22 cellular contexts compared by ENCODE assay signal in genomic region chr12:12877789-12878455, GRCh38. TPM values are rescaled to one million over a fixed set of nuclear protein-coding genes. Genes with fewer than 3 reads are reported as not detected.
A peak's percentile ranks its signal among the peaks of the same experiment; 100 is the strongest.
DNase-seq lines count a peak whose midpoint lies in the region; ATAC-seq, FAIRE-seq and TF ChIP-seq lines count a peak whose summit lies in the region.
"Had no signal": no experiment of that assay in that cellular context is flagged by ENCODE, and none has a peak within 500 bp of the region (broad histone marks: within the 10 kb centered on the region; RNA-seq: fewer than 3 reads in every experiment).

No MANE protein-coding gene starts in this region.

- peaks cover 0 to 9% of the 10 kb centered on the region in 2 donors for H3K4me1 ChIP-seq in ascending aorta
- H3K4me1 ChIP-seq: lower lobe of right lung, thyroid gland had no signal

- CTCF ChIA-PET in HEK293T (lab: Yijun Ruan, JAX): interaction anchor here (1.0 to 1.4 kb wide), 4 partner anchors 13 to 93 kb away, joined by 3 read pairs; partner anchors contain the start of gene GPRC5A

- intact Hi-C loops in ascending aorta (cut with DNase I): no loop called here

- no peaks in the 10 kb centered on the region for H3K27me3 Mint-ChIP-seq in mesothelial cell of epicardium (ENCODE audit: low read depth)
- H3K27me3 Mint-ChIP-seq: activated CD8-positive, alpha-beta T cell treated with anti-CD3 and anti-CD28 coated beads for 36 hours; naive thymus-derived CD4-positive, alpha-beta T cell had no signal

- H3K27ac Mint-ChIP-seq in mesothelial cell of epicardium: peak overlapping the region; percentile 44
- H3K27ac Mint-ChIP-seq: activated CD8-positive, alpha-beta T cell treated with anti-CD3 and anti-CD28 coated beads for 36 hours; activated naive CD8-positive, alpha-beta T cell treated with anti-CD3 and anti-CD28 coated beads, Interleukin-2, amount 50 U/mL, for 24 hours; activated T-cell treated with anti-CD3 and anti-CD28 coated beads, Interleukin-2, amount 50 U/mL, for 72 hours; CD8-positive, alpha-beta T cell; naive thymus-derived CD4-positive, alpha-beta T cell had no signal

- H3K27ac ChIP-seq in 22Rv1 (peak overlapping the region; percentile 82), ascending aorta (peak overlapping the region; percentile 49 to 71)
- H3K27ac ChIP-seq: lower lobe of right lung, thyroid gland had no signal

- H3K36me3 ChIP-seq in ascending aorta: no peaks in the 10 kb centered on the region
- H3K36me3 ChIP-seq: lower lobe of right lung, thyroid gland had no signal

- POLR2A ChIA-PET in HEK293T (lab: Yijun Ruan, JAX): interaction anchor here (0.9 to 1.9 kb wide), 3 partner anchors 13 to 91 kb away, joined by 3 to 6 read pairs (median 4); partner anchors contain the start of gene GPRC5A

- DNase-seq in HEK293T (ENCODE audit: extremely low spot score): peak; percentile 35
- peak in 1 of 2 donors; percentile 71 for DNase-seq in ascending aorta (ENCODE audit: low spot score in 2 of 2)
- no peak for DNase-seq in mesothelial cell of epicardium (ENCODE audit: low spot score in 2 of 2, unreplicated experiment in 2 of 2)
- DNase-seq in NCI-H526 (lab: John Stamatoyannopoulos, UW): no peak
- DNase-seq in NCI-H1417 treated with DMSO at 0.1 percent for 48 hours (lab: John Stamatoyannopoulos, UW): no peak
- DNase-seq in RCC 7860 (ENCODE audit: low spot score): no peak
- DNase-seq: activated CD8-positive, alpha-beta T cell treated with anti-CD3 and anti-CD28 coated beads for 36 hours; activated naive CD8-positive, alpha-beta T cell treated with anti-CD3 and anti-CD28 coated beads, Interleukin-2, amount 50 U/mL, for 24 hours; activated T-cell treated with anti-CD3 and anti-CD28 coated beads, Interleukin-2, amount 50 U/mL, for 72 hours; CD8-positive, alpha-beta T cell; GOT3; Karpas-422; lower lobe of right lung; naive thymus-derived CD4-positive, alpha-beta T cell; NCI-H524 treated with DMSO at 0.1 percent for 48 hours; posterior cingulate gyrus; thyroid gland had no signal

- peaks cover 2% of the 10 kb centered on the region for H3K36me3 Mint-ChIP-seq in mesothelial cell of epicardium
- H3K36me3 Mint-ChIP-seq: CD8-positive, alpha-beta T cell; naive thymus-derived CD4-positive, alpha-beta T cell had no signal

- no peaks in the 10 kb centered on the region for H3K9me3 Mint-ChIP-seq in mesothelial cell of epicardium
- H3K9me3 Mint-ChIP-seq: activated CD8-positive, alpha-beta T cell treated with anti-CD3 and anti-CD28 coated beads for 36 hours; activated naive CD8-positive, alpha-beta T cell treated with anti-CD3 and anti-CD28 coated beads, Interleukin-2, amount 50 U/mL, for 24 hours; activated T-cell treated with anti-CD3 and anti-CD28 coated beads, Interleukin-2, amount 50 U/mL, for 72 hours; CD8-positive, alpha-beta T cell; central memory CD8-positive, alpha-beta T cell; naive thymus-derived CD4-positive, alpha-beta T cell had no signal

- H3K9me3 ChIP-seq in ascending aorta: no peaks in the 10 kb centered on the region
- H3K9me3 ChIP-seq: lower lobe of right lung, thyroid gland had no signal

- no peak; the same call in 1 of the 2 replicates for TF ChIP-seq CTCF in 22Rv1 (IDR thresholded peaks at IDR 0.05)
- TF ChIP-seq CTCF in ascending aorta (IDR thresholded peaks at IDR 0.05): no peak
- TF ChIP-seq CTCF in mesothelial cell of epicardium (IDR thresholded peaks at IDR 0.05; ENCODE audit: unreplicated experiment): no peak

- H3K4me3 Mint-ChIP-seq in mesothelial cell of epicardium: no peak overlapping the region
- H3K4me3 Mint-ChIP-seq: activated CD8-positive, alpha-beta T cell treated with anti-CD3 and anti-CD28 coated beads for 36 hours; activated naive CD8-positive, alpha-beta T cell treated with anti-CD3 and anti-CD28 coated beads, Interleukin-2, amount 50 U/mL, for 24 hours; activated T-cell treated with anti-CD3 and anti-CD28 coated beads, Interleukin-2, amount 50 U/mL, for 72 hours; CD8-positive, alpha-beta T cell; central memory CD8-positive, alpha-beta T cell; naive thymus-derived CD4-positive, alpha-beta T cell had no signal

- no peak for ATAC-seq in HG02678 (IDR thresholded peaks at IDR 0.05; ENCODE audit: unreplicated experiment)
- ATAC-seq: activated CD8-positive, alpha-beta T cell treated with anti-CD3 and anti-CD28 coated beads for 36 hours; activated naive CD8-positive, alpha-beta T cell treated with anti-CD3 and anti-CD28 coated beads, Interleukin-2, amount 50 U/mL, for 24 hours; activated T-cell treated with anti-CD3 and anti-CD28 coated beads, Interleukin-2, amount 50 U/mL, for 72 hours; CD8-positive, alpha-beta T cell; naive thymus-derived CD4-positive, alpha-beta T cell had no signal

- no peaks in the 10 kb centered on the region for H3K27me3 ChIP-seq in ascending aorta
- H3K27me3 ChIP-seq: thyroid gland had no signal

- FAIRE-seq in RCC 7860 (lab: Jason Lieb, UNC): no peak
- FAIRE-seq: frontal cortex had no signal

- peaks cover 38% of the 10 kb centered on the region for H3K4me1 Mint-ChIP-seq in mesothelial cell of epicardium

- H3K4me3 ChIP-seq in ascending aorta: no peak overlapping the region
- H3K4me3 ChIP-seq: lower lobe of right lung, smooth muscle cell, thyroid gland had no signal

TF ChIP-seq in HEK293T, 16 proteins besides CTCF, POLR2A, EP300 and RAD21:
- TF ChIP-seq FOXK2 (IDR thresholded peaks at IDR 0.05) (no peak), CTBP1 (IDR thresholded peaks at IDR 0.05; ENCODE audit: borderline replicate concordance) (no peak), LEF1 (IDR thresholded peaks at IDR 0.05; ENCODE audit: borderline replicate concordance) (no peak), FOXA1 (IDR thresholded peaks at IDR 0.05) (no peak), TARDBP (IDR thresholded peaks at IDR 0.05) (no peak), SUZ12 (IDR thresholded peaks at IDR 0.05) (no peak), ZNF384 (IDR thresholded peaks at IDR 0.05) (no peak), ARNT (IDR thresholded peaks at IDR 0.05) (no peak), PKNOX1 (IDR thresholded peaks at IDR 0.05) (no peak), FOXM1 (IDR thresholded peaks at IDR 0.05; ENCODE audit: borderline replicate concordance) (no peak), L3MBTL2 (conservative IDR thresholded peaks at IDR 0.05) (no peak), NFRKB (IDR thresholded peaks at IDR 0.05) (no peak), ELF4 (IDR thresholded peaks at IDR 0.05) (no peak), HDGF (IDR thresholded peaks at IDR 0.05; ENCODE audit: borderline replicate concordance) (no peak), BHLHE40 (IDR thresholded peaks at IDR 0.05; ENCODE audit: borderline replicate concordance) (no peak)

RNA-seq across cellular contexts. Expression of gene GPRC5A, which starts 13.4 kb away (rescaled TPM):
- total RNA-seq in ascending aorta (23.8 TPM), mesothelial cell of epicardium (107 to 116 TPM (median 108 TPM) in 3 replicates)
- total RNA-seq: CD8-positive, alpha-beta T cell had no signal
